In the genomic region with DNA sequence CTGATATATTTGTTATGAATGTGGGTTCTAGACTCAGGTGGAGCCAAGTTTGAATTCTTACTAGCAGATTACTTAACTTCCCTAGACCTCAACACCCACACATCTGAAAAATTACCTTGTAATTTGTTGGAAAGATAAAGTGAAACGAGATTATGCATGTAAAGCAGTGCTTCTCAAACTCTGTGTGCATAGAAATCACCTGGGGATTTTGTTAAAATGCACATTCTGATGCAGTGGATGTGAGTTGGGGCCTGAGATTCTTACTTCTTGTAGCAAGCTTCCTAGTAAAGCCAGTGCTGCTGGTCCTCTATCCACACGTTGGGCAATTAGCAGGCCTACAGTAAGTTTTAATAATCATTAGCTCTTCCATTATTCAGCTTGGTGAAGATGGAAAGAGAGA, we compare ENCODE assay signal across 1 cellular context.
TF ChIP-seq lines count a peak whose summit lies in the region.

No MANE protein-coding gene starts in this region.

TF ChIP-seq in GM12878, 131 proteins besides CTCF, POLR2A, EP300 and RAD21:
- 0 out of 2 replicates have a peak, but pooled peaks have one; percentile 21 for TF ChIP-seq RUNX3 (IDR thresholded peaks at IDR 0.05; ENCODE audit: low read length)
- no peak for TF ChIP-seq CEBPZ (IDR thresholded peaks at IDR 0.05; ENCODE audit: low read depth, low read length)
- no peak for TF ChIP-seq TCF7 (IDR thresholded peaks at IDR 0.05; ENCODE audit: borderline replicate concordance)
- no peak for TF ChIP-seq ASH2L (IDR thresholded peaks at IDR 0.05; ENCODE audit: borderline replicate concordance, low read depth)
- no peak for TF ChIP-seq NR2F1 (conservative IDR thresholded peaks at IDR 0.05)
- no peak for TF ChIP-seq EGR1 (IDR thresholded peaks at IDR 0.05; ENCODE audit: borderline replicate concordance in 1 of 2, low read depth in 2 of 2, low read length in 2 of 2)
TF ChIP-seq in GM12878: peak in this region for 1.
